ENCODE assay signal across 21 cellular contexts in genomic region chr7:110898516-110898915, GRCh38.
"Had no signal": no experiment of that assay in that cellular context is flagged by ENCODE, and none has a peak within 500 bp of the region (broad histone marks: within the 10 kb centered on the region; RNA-seq: fewer than 3 reads in every experiment).

No MANE protein-coding gene starts in this region.

- H3K4me1 ChIP-seq: SJCRH30 had no signal

- H3K36me3 ChIP-seq: SJCRH30 had no signal

- H3K27ac ChIP-seq: HL-60, SJCRH30 had no signal

- H3K4me3 ChIP-seq: SJCRH30 had no signal

- DNase-seq: KBM-7, MV-4-11, NCI-H1048, NCI-H1105 treated with DMSO at 0.1 percent for 48 hours, NCI-H1417 treated with DMSO at 0.1 percent for 48 hours, NCI-H146, NCI-H1694 treated with DMSO at 0.1 percent for 48 hours, NCI-H1930, NCI-H2081, NCI-H2107, NCI-H2227 treated with DMSO at 0.1 percent for 48 hours, NCI-H446, NCI-H510A, NCI-H524 treated with DMSO at 0.1 percent for 48 hours, NCI-H69, NCI-H774, PC-3, SHP77 treated with DMSO at 0.1 percent for 48 hours, SJCRH30, T-helper 1 cell had no signal

- H3K27me3 ChIP-seq: SJCRH30 had no signal
